In the genomic region with DNA sequence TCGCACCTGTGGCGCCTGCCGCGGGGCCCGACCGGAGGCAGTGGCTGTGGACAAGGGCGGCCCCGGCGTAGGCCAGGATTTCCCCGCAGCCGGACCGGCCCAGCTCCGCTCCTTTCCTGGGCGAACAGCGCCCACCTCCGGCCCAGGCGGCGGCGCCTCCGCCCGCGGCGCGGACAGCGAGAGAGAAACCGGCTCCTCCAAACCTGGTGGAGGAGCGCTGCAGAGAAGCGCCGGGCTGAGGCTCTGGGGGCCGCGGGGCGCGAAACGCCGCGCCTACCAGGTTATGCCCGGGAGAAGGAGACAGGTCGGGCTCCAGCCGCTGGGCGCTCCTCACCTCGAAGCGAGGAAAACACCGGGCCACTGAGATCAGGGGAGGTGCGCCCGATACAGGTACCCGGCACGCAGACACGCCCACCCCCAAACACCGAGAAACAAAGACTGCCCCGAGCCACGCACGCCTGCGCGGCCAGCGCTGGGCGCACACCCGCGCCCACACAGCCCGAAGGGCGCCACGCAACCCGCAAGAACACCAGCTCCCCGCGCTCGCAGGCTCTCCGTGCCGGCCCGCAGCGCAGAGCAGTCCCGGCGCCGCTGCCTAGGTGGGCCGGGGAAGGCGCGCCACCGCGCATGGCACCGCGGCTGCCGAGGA, we compare ENCODE assay signal across 9 cellular contexts. TPM values are rescaled to one million over a fixed set of nuclear protein-coding genes. Genes with fewer than 3 reads are reported as not detected.
DNase-seq lines count a peak whose midpoint lies in the region; ATAC-seq and TF ChIP-seq lines count a peak whose summit lies in the region.
"Had no signal": no experiment of that assay in that cellular context is flagged by ENCODE, and none has a peak within 500 bp of the region (broad histone marks: within the 10 kb centered on the region; RNA-seq: fewer than 3 reads in every experiment).

No MANE protein-coding gene starts in this region.

- peaks cover 13 to 52% of the 10 kb centered on the region in 2 donors for H3K4me1 ChIP-seq in thoracic aorta (ENCODE audit: control insufficient read depth in 1 of 2, low read depth in 2 of 2)

- H3K36me3 Mint-ChIP-seq in activated naive CD4-positive, alpha-beta T cell treated with anti-CD3 and anti-CD28 coated beads, Interleukin-2, amount 50 U/mL, for 72 hours = no peaks in the 10 kb centered on the region

- H3K9me3 ChIP-seq in thoracic aorta = no peaks in the 10 kb centered on the region

- ATAC-seq in activated naive CD4-positive, alpha-beta T cell treated with anti-CD3 and anti-CD28 coated beads, Interleukin-2, amount 50 U/mL, for 72 hours = peak; percentile 29 to 56
- no peak for ATAC-seq in thoracic aorta (ENCODE audit: insufficient number of reproducible peaks, low FRiP score, low read depth)
- ATAC-seq in HG03571 (IDR thresholded peaks at IDR 0.05; ENCODE audit: unreplicated experiment) = no peak
- ATAC-seq in GM19397 (IDR thresholded peaks at IDR 0.05; ENCODE audit: unreplicated experiment) = no peak
- no peak for ATAC-seq in GM18907 (IDR thresholded peaks at IDR 0.05; ENCODE audit: unreplicated experiment)

- TF ChIP-seq CTCF in astrocyte of the spinal cord (IDR thresholded peaks at IDR 0.05; ENCODE audit: low read depth, low read length) (peak; percentile 18), thoracic aorta (IDR thresholded peaks at IDR 0.05) (peak; percentile 18)

- H3K9me3 Mint-ChIP-seq in activated naive CD4-positive, alpha-beta T cell treated with anti-CD3 and anti-CD28 coated beads, Interleukin-2, amount 50 U/mL, for 72 hours = no peaks in the 10 kb centered on the region

- H3K27me3 ChIP-seq in thoracic aorta (replicated peaks; ENCODE audit: insufficient read depth) = peaks cover 6% of the 10 kb centered on the region

- in situ Hi-C loops in astrocyte of the spinal cord (cut with HindIII; ENCODE audit: low sequenced_read_pairs) = no loop called here

- H3K27ac Mint-ChIP-seq in activated naive CD4-positive, alpha-beta T cell treated with anti-CD3 and anti-CD28 coated beads, Interleukin-2, amount 50 U/mL, for 72 hours = no peak overlapping the region

- peak; percentile 26 to 52 for DNase-seq in activated naive CD4-positive, alpha-beta T cell treated with anti-CD3 and anti-CD28 coated beads, Interleukin-2, amount 50 U/mL, for 72 hours (ENCODE audit: low spot score in 2 of 2)
- no peak for DNase-seq in activated naive CD4-positive, alpha-beta T cell treated with Interleukin-2 at 50 U/mL for 16 hours
- DNase-seq in astrocyte of the spinal cord (ENCODE audit: low read depth, low spot score) = no peak
- DNase-seq in kidney glomerular epithelial cell (lab: John Stamatoyannopoulos, UW) = peak; percentile 20
- DNase-seq in thoracic aorta (ENCODE audit: low spot score) = no peak

- no peaks in the 10 kb centered on the region for H3K36me3 ChIP-seq in thoracic aorta

- no peak overlapping the region for H3K4me3 ChIP-seq in astrocyte of the spinal cord (ENCODE audit: low read depth, low read length)
- peak overlapping the region; percentile 33 for H3K4me3 ChIP-seq in thoracic aorta

- H3K27ac ChIP-seq in thoracic aorta = no peak overlapping the region

RNA-seq across cellular contexts. Expression of a gene that starts 3.3 kb away (rescaled TPM):
- not detected for total RNA-seq in activated naive CD4-positive, alpha-beta T cell treated with anti-CD3 and anti-CD28 coated beads, Interleukin-2, amount 50 U/mL, for 72 hours
- total RNA-seq in thoracic aorta = under 1 TPM; 0.27 to 0.85 TPM
- total RNA-seq: Daoy had no signal

Comparison
In these comparisons a context has a peak if more than half of its experiments do, and no peak if none do; other contexts are left out.
1. DNase-seq: peak in activated naive CD4-positive, alpha-beta T cell treated with anti-CD3 and anti-CD28 coated beads, Interleukin-2, amount 50 U/mL, for 72 hours (2 of 2) and kidney glomerular epithelial cell (single experiment); none in activated naive CD4-positive, alpha-beta T cell treated with Interleukin-2 at 50 U/mL for 16 hours (single experiment), astrocyte of the spinal cord (single experiment) and thoracic aorta (single experiment).
2. ATAC-seq: peak in activated naive CD4-positive, alpha-beta T cell treated with anti-CD3 and anti-CD28 coated beads, Interleukin-2, amount 50 U/mL, for 72 hours (2 of 2); none in thoracic aorta (single experiment), HG03571 (single experiment), GM19397 (single experiment) and GM18907 (single experiment).